8 cellular contexts compared by ENCODE assay signal in genomic region chr2:43224131-43224570, GRCh38. TPM values are rescaled to one million over a fixed set of nuclear protein-coding genes. Genes with fewer than 3 reads are reported as not detected.
DNase-seq lines count a peak whose midpoint lies in the region; TF ChIP-seq lines count a peak whose summit lies in the region.

No MANE protein-coding gene starts in this region.

- DNase-seq in BE2C = peak; percentile 78
- peak; percentile 43 for DNase-seq in HuH-7.5 (ENCODE audit: low spot score)
- DNase-seq in cardiac fibroblast (ENCODE audit: low read depth in 2 of 2) = peak; percentile 72 to 89
- no peak for DNase-seq in kidney epithelial cell (ENCODE audit: low read depth)
- peak; percentile 21 to 64 (median 53) for DNase-seq in stimulated activated CD4-positive, alpha-beta T cell treated with anti-CD3 and anti-CD28 coated beads, Interleukin-1b, Interleukin-23, amount 100 ng/mL, for 24 hours (ENCODE audit: low read depth in 4 of 4, low spot score in 1 of 4)
- no peak for DNase-seq in HuH-7 (ENCODE audit: low spot score)
- DNase-seq in NCI-H748 treated with DMSO at 0.1 percent for 48 hours (lab: John Stamatoyannopoulos, UW) = no peak

- H3K4me1 ChIP-seq in BE2C = peaks cover 11% of the 10 kb centered on the region

- peaks cover 17% of the 10 kb centered on the region for H3K36me3 ChIP-seq in BE2C
- H3K36me3 ChIP-seq in kidney epithelial cell (ENCODE audit: control insufficient read depth, insufficient read depth, low read length) = peaks cover 3% of the 10 kb centered on the region

- H3K27ac ChIP-seq in VCaP = peak overlapping the region; percentile 99

- peak overlapping the region; percentile 51 for H3K4me3 ChIP-seq in BE2C (ENCODE audit: low read depth, low read length)
- peak overlapping the region; percentile 84 to 87 for H3K4me3 ChIP-seq in cardiac fibroblast (replicated peaks in 1 of 2; ENCODE audit: low read depth in 2 of 2, low read length in 2 of 2)
- H3K4me3 ChIP-seq in kidney epithelial cell (ENCODE audit: low read depth, low read length) = peak overlapping the region; percentile 82

- TF ChIP-seq CTCF in BE2C (IDR thresholded peaks at IDR 0.05; ENCODE audit: low read depth, low read length) (peak; percentile 50), VCaP (conservative IDR thresholded peaks at IDR 0.05) (peak; percentile 24), cardiac fibroblast (IDR thresholded peaks at IDR 0.05; ENCODE audit: low read depth, low read length) (peak; percentile 36), kidney epithelial cell (IDR thresholded peaks at IDR 0.05; ENCODE audit: insufficient read depth, low read length, poor library complexity, severe bottlenecking) (peak; percentile 57)

- H3K27me3 ChIP-seq in BE2C (no peaks in the 10 kb centered on the region), kidney epithelial cell (ENCODE audit: control insufficient read depth, insufficient read depth, low read length) (no peaks in the 10 kb centered on the region)

- no peaks in the 10 kb centered on the region for H3K9me3 ChIP-seq in BE2C

RNA-seq across cellular contexts. Expression of gene ZFP36L2, which starts 2.3 kb away (rescaled TPM):
- 17.9 TPM for polyA plus RNA-seq in BE2C (2012; ENCODE audit: insufficient read depth, insufficient read length, low read depth)
- total RNA-seq in kidney epithelial cell = 12.2 and 12.6 TPM in 2 replicates

Comparison
In these comparisons a context has a peak if more than half of its experiments do, and no peak if none do; other contexts are left out.
1. DNase-seq: peak in BE2C (single experiment), HuH-7.5 (single experiment), cardiac fibroblast (2 of 2) and stimulated activated CD4-positive, alpha-beta T cell treated with anti-CD3 and anti-CD28 coated beads, Interleukin-1b, Interleukin-23, amount 100 ng/mL, for 24 hours (4 of 4); none in kidney epithelial cell (single experiment), HuH-7 (single experiment) and NCI-H748 treated with DMSO at 0.1 percent for 48 hours (single experiment).
2. Peak in every context shown above with its lines, with median percentiles within 50 percentile points of each other: H3K4me3 ChIP-seq and CTCF ChIP-seq.